1 cellular context compared by ENCODE assay signal in the genomic region with DNA sequence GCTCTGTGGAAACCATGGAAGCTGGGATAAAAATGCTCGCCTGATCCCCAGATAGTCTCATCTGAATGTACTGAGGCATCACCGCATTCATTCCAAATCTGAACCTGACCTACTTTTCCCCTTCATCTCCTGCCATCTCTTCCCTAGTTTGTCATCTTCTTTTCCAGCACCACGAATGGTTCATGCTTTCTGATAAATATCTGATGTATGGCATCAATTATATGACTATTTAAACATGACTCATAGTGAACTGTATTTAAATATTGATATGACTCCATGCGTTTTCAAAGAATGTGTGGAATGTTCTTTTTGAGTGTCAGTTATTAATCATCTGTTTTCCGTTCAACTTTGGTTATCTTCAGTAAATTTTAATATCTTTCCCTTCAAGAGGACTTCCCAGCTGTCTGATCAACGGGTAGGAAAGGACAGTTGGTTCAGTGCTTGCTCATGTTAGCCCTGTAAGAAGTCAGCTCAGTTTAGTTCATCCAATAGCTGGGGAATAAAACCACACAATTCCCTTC.
TF ChIP-seq lines count a peak whose summit lies in the region.

No MANE protein-coding gene starts in this region.

TF ChIP-seq in endothelial cell of umbilical vein, 7 proteins besides CTCF, POLR2A, EP300 and RAD21 (continued from another document):
- peak; percentile 84 for TF ChIP-seq FOS (IDR thresholded peaks at IDR 0.05; ENCODE audit: borderline replicate concordance, insufficient read depth, low read length)
- TF ChIP-seq, protein P1, sequence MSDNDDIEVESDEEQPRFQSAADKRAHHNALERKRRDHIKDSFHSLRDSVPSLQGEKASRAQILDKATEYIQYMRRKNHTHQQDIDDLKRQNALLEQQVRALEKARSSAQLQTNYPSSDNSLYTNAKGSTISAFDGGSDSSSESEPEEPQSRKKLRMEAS (IDR thresholded peaks at IDR 0.05; ENCODE audit: insufficient read depth, insufficient read length): no peak
